8 cellular contexts compared by ENCODE assay signal in genomic region chr1:200971955-200972711, GRCh38. TPM values are rescaled to one million over a fixed set of nuclear protein-coding genes. Genes with fewer than 3 reads are reported as not detected.
DNase-seq lines count a peak whose midpoint lies in the region; ATAC-seq, FAIRE-seq and TF ChIP-seq lines count a peak whose summit lies in the region.

No MANE protein-coding gene starts in this region.

- H2BK120ac ChIP-seq in H1 (replicated peaks; ENCODE audit: low read depth, low read length), result no peak overlapping the region

- no peak overlapping the region for H3K9ac ChIP-seq in H1 (replicated peaks in 1 of 4; ENCODE audit: extremely low read depth in 1 of 4, low read depth in 3 of 4, low read length in 3 of 4)

- H2BK5ac ChIP-seq in H1 (ENCODE audit: low read depth, low read length), result no peak overlapping the region

- H2BK12ac ChIP-seq in H1 (ENCODE audit: low read depth, low read length), result no peak overlapping the region

- peaks cover 0 to 7% (median 4%) of the 10 kb centered on the region in 4 experiments; a peak in 3 of 8 replicates for H3K36me3 ChIP-seq in H1 (ENCODE audit: control insufficient read depth in 2 of 4, insufficient read depth in 4 of 4, low read length in 3 of 4)

- no peaks in the 10 kb centered on the region for H3K27me3 Mint-ChIP-seq in activated CD4-positive, alpha-beta memory T cell treated with anti-CD3 and anti-CD28 coated beads, Interleukin-2, amount 10 ng/mL, durations not matched to agents 7 days and 5 days

- no peak overlapping the region for H2BK15ac ChIP-seq in H1 (ENCODE audit: low read length)

- H3K27ac ChIP-seq in 22Rv1, result no peak overlapping the region
- H3K27ac ChIP-seq in H1 (ENCODE audit: low read depth, low read length), result no peak overlapping the region

- no peak overlapping the region for H3K4ac ChIP-seq in H1 (replicated peaks; ENCODE audit: insufficient read length, low read depth, low read length)

- no peak overlapping the region for H3K14ac ChIP-seq in H1 (ENCODE audit: insufficient read length)

- H3K79me2 ChIP-seq in H1 (ENCODE audit: control insufficient read depth in 1 of 2, insufficient read depth in 2 of 2, low read length in 2 of 2), result no peaks in the 10 kb centered on the region

- H3K9me3 ChIP-seq in H1 (ENCODE audit: insufficient read depth in 2 of 2, low read depth in 1 of 2, low read length in 1 of 2), result no peaks in the 10 kb centered on the region

- H3K18ac ChIP-seq in H1 (ENCODE audit: extremely low read depth, low read length), result no peak overlapping the region; the same call in 1 of the 2 replicates

- H3K79me1 ChIP-seq in H1 (ENCODE audit: low read depth, low read length), result no peaks in the 10 kb centered on the region

- H3K4me2 ChIP-seq in H1 (ENCODE audit: insufficient read depth in 1 of 2, low read depth in 2 of 2, low read length in 2 of 2), result no peak overlapping the region

- CTCF ChIA-PET in activated CD4-positive, alpha-beta memory T cell treated with anti-CD3 and anti-CD28 coated beads, Interleukin-2, amount 10 ng/mL, durations not matched to agents 7 days and 5 days (lab: Charles Lee), result interaction anchor here (0.6 to 3.8 kb wide), 35 partner anchors 9 to 350 kb away, joined by 3 to 60 read pairs (median 5); no protein-coding TSS in a partner anchor
- CTCF ChIA-PET in H1 (lab: Charles Lee; ENCODE audit: partially characterized antibody), result interaction anchor here (0.7 to 28.5 kb wide), 64 partner anchors 9 to 1026 kb away, joined by 3 to 640 read pairs (median 5); partner anchors contain the start of genes ASCL5, KIF14 and TMEM9

- no peak for TF ChIP-seq POLR2A in H1 (IDR thresholded peaks at IDR 0.05; ENCODE audit: control extremely low read depth in 1 of 2, low read depth in 2 of 2, low read length in 2 of 2)

- peaks cover 78% of the 10 kb centered on the region for H3K36me3 Mint-ChIP-seq in activated CD4-positive, alpha-beta memory T cell treated with anti-CD3 and anti-CD28 coated beads, Interleukin-2, amount 10 ng/mL, durations not matched to agents 7 days and 5 days (ENCODE audit: low read depth)

- H4K91ac ChIP-seq in H1 (replicated peaks; ENCODE audit: insufficient read length, low read length), result no peak overlapping the region

- no peak overlapping the region for H2BK20ac ChIP-seq in H1 (ENCODE audit: low read length)

- no peak for ATAC-seq in GM21423 (IDR thresholded peaks at IDR 0.05; ENCODE audit: unreplicated experiment)

- TF ChIP-seq CTCF in 22Rv1 (IDR thresholded peaks at IDR 0.05) (peak; percentile 94), GM12873 (IDR thresholded peaks at IDR 0.05; ENCODE audit: insufficient read depth, low read depth, low read length, missing control alignments) (peak; percentile 72), H1 (IDR thresholded peaks at IDR 0.05; ENCODE audit: control extremely low read depth in 1 of 3, insufficient read depth in 1 of 3, low read depth in 1 of 3, low read length in 3 of 3) (peak; percentile 61 to 80 (median 68))

- peak; percentile 75 to 82 for TF ChIP-seq RAD21 in H1 (IDR thresholded peaks at IDR 0.05 in 1 of 2, conservative IDR thresholded peaks at IDR 0.05 in 1 of 2; ENCODE audit: low read depth in 2 of 2, low read length in 2 of 2)

- 70% methylated on average over 20 of the region's 34 CpGs; no CpG with 5 or more reads in 1 of the 2 experiments for WGBS in H1 (ENCODE audit: extremely low coverage in 1 of 2, insufficient coverage in 1 of 2, insufficient read length in 1 of 2, insufficient replicate concordance in 2 of 2, low coverage in 1 of 2, low lambda C conversion rate in 2 of 2, missing lambda C conversion rate in 1 of 2), 2 experiments

- H3K4me1 Mint-ChIP-seq in activated CD4-positive, alpha-beta memory T cell treated with anti-CD3 and anti-CD28 coated beads, Interleukin-2, amount 10 ng/mL, durations not matched to agents 7 days and 5 days, result no peaks in the 10 kb centered on the region

- TF ChIP-seq EP300 in H1 (IDR thresholded peaks at IDR 0.05; ENCODE audit: borderline replicate concordance in 1 of 2, low read depth in 2 of 2, low read length in 2 of 2), result no peak

- POLR2A ChIA-PET in activated CD4-positive, alpha-beta memory T cell treated with anti-CD3 and anti-CD28 coated beads, Interleukin-2, amount 10 ng/mL, durations not matched to agents 7 days and 5 days (lab: Charles Lee), result interaction anchor here (0.7 to 3.3 kb wide), 10 partner anchors 9 to 70 kb away, joined by 3 to 23 read pairs (median 4); partner anchors contain the start of gene KIF21B
- POLR2A ChIA-PET in H1 (lab: Charles Lee; ENCODE audit: partially characterized antibody), result interaction anchor here (0.8 to 1.3 kb wide), 6 partner anchors 42 to 122 kb away, joined by 3 to 5 read pairs (median 3); no protein-coding TSS in a partner anchor

- no peak overlapping the region for H3K4me3 Mint-ChIP-seq in activated CD4-positive, alpha-beta memory T cell treated with anti-CD3 and anti-CD28 coated beads, Interleukin-2, amount 10 ng/mL, durations not matched to agents 7 days and 5 days

- no peak overlapping the region for H2AK5ac ChIP-seq in H1 (ENCODE audit: low read depth, low read length)

- no peaks in the 10 kb centered on the region for H3K9me3 Mint-ChIP-seq in activated CD4-positive, alpha-beta memory T cell treated with anti-CD3 and anti-CD28 coated beads, Interleukin-2, amount 10 ng/mL, durations not matched to agents 7 days and 5 days

- H3K27ac Mint-ChIP-seq in activated CD4-positive, alpha-beta memory T cell treated with anti-CD3 and anti-CD28 coated beads, Interleukin-2, amount 10 ng/mL, durations not matched to agents 7 days and 5 days, result no peak overlapping the region

- DNase-seq in NCI-H446 (lab: John Stamatoyannopoulos, UW) (peak; percentile 31 to 81), H1 (ENCODE audit: low read depth in 1 of 2, low spot score in 2 of 2) (peak; percentile 27 to 90), middle frontal gyrus (ENCODE audit: extremely low spot score, low spot score) (peak; percentile 69)
- peak; percentile 58 for DNase-seq in activated CD4-positive, alpha-beta memory T cell treated with anti-CD3 and anti-CD28 coated beads, Interleukin-2, amount 10 ng/mL, durations not matched to agents 7 days and 5 days
- DNase-seq in stimulated activated CD8-positive, alpha-beta memory T cell treated with anti-CD3 and anti-CD28 coated beads, Interleukin-4, amount 100 ng/mL, for 48 hours, result peak; percentile 75

- no peaks in the 10 kb centered on the region for H3K27me3 ChIP-seq in H1 (replicated peaks in 1 of 4; ENCODE audit: control insufficient read depth in 3 of 4, extremely low read depth in 1 of 4, insufficient read depth in 3 of 4, low read length in 3 of 4)

- H2AFZ ChIP-seq in H1 (ENCODE audit: low read length), result no peak overlapping the region

- H3K56ac ChIP-seq in H1 (replicated peaks; ENCODE audit: insufficient read length, low read depth, low read length), result no peak overlapping the region

- peaks cover 0 to 2% of the 10 kb centered on the region in 2 experiments for H4K20me1 ChIP-seq in H1 (replicated peaks in 1 of 2; ENCODE audit: control insufficient read depth in 1 of 2, insufficient read depth in 2 of 2, low read length in 2 of 2)

- no peak overlapping the region for H3K23ac ChIP-seq in H1 (ENCODE audit: insufficient read length)

- no peak for FAIRE-seq in H1 (lab: Jason Lieb, UNC)

- peaks cover 0 to 3% (median 0%) of the 10 kb centered on the region in 4 experiments; a peak in 1 of 7 replicates for H3K4me1 ChIP-seq in H1 (replicated peaks in 1 of 4; ENCODE audit: control insufficient read depth in 3 of 4, insufficient read depth in 4 of 4, low read length in 3 of 4)

- no peak overlapping the region for H3K4me3 ChIP-seq in H1 (ENCODE audit: extremely low read depth in 1 of 4, insufficient read depth in 2 of 4, low read depth in 3 of 4, low read length in 4 of 4)

- H4K8ac ChIP-seq in H1 (ENCODE audit: extremely low read depth, insufficient read depth, low read length), result peak overlapping the region; percentile 79

- H3K23me2 ChIP-seq in H1 (ENCODE audit: low read depth, low read length), result no peaks in the 10 kb centered on the region

- no peak overlapping the region for H4K5ac ChIP-seq in H1 (ENCODE audit: insufficient read length, low read depth, low read length)

TF ChIP-seq in H1, 55 proteins besides CTCF, POLR2A, EP300 and RAD21:
- TF ChIP-seq ZNF274 (IDR thresholded peaks at IDR 0.05; ENCODE audit: borderline replicate concordance, extremely low read depth, low read length) (no peak), EZH2 (IDR thresholded peaks at IDR 0.05; ENCODE audit: low read depth, low read length, severe bottlenecking) (no peak), KDM1A (IDR thresholded peaks at IDR 0.05; ENCODE audit: borderline replicate concordance, low read length) (peak; percentile 71; the same call in 1 of the 2 replicates)
TF ChIP-seq in H1: peak in this region for 1.

RNA-seq across cellular contexts. Expression of gene KIF21B, which starts 51.4 kb away (rescaled TPM):
- total RNA-seq in activated CD4-positive, alpha-beta memory T cell treated with anti-CD3 and anti-CD28 coated beads, Interleukin-2, amount 10 ng/mL, durations not matched to agents 7 days and 5 days, result 100 to 1,000 TPM; 175 to 180 TPM
- 26.5 and 27.2 TPM in 2 replicates for total RNA-seq in H1 (2021; fragmentation: NEBNext Ultra II Directional; extraction: Animal tissue kit (Norgen Biotek cat#: 25700))
- polyA plus RNA-seq in H1 (2011; rRNA removed), result 10.8 and 20.1 TPM in 2 replicates
- 12.4 TPM for polyA plus RNA-seq in H1 (2011; cell fraction: cytosol; rRNA removed)
- polyA plus RNA-seq in H1 (2011; cell fraction: nucleus; rRNA removed), result 38.7 TPM
- 10.4 to 15.3 TPM (median 13.4 TPM) in 4 replicates for polyA plus RNA-seq in H1 (2012, experiment 1 of 2)
- 10.2 TPM for polyA plus RNA-seq in H1 (2012, experiment 2 of 2)
- 9.0 TPM for polyA plus RNA-seq in H1 (2013, experiment 1 of 2)
- 8.8 TPM for polyA plus RNA-seq in H1 (2013, experiment 2 of 2)
- 15.0 and 21.9 TPM in 2 replicates for polyA minus RNA-seq in H1 (2011; rRNA and poly(A)+ RNA removed)
- 17.5 TPM for polyA minus RNA-seq in H1 (2011; cell fraction: cytosol; rRNA and poly(A)+ RNA removed)
- polyA minus RNA-seq in H1 (2011; cell fraction: nucleus; rRNA and poly(A)+ RNA removed), result 22.0 TPM
